ENCODE assay signal across 20 cellular contexts in genomic region chr21:46089285-46089684, GRCh38.
"Had no signal": no experiment of that assay in that cellular context is flagged by ENCODE, and none has a peak within 500 bp of the region (broad histone marks: within the 10 kb centered on the region; RNA-seq: fewer than 3 reads in every experiment).

No MANE protein-coding gene starts in this region.

- ATAC-seq: activated CD8-positive, alpha-beta T cell treated with anti-CD3 and anti-CD28 coated beads for 36 hours; left lung; mucosa of descending colon; naive thymus-derived CD4-positive, alpha-beta T cell; WTC11 had no signal

- H3K36me3 ChIP-seq: left lung, thyroid gland had no signal

- H3K4me1 Mint-ChIP-seq: WTC11 had no signal

- H3K4me1 ChIP-seq: parathyroid adenoma had no signal

- H3K27ac ChIP-seq: left lung, parathyroid adenoma, thyroid gland had no signal

- H3K27me3 Mint-ChIP-seq: activated CD8-positive, alpha-beta T cell treated with anti-CD3 and anti-CD28 coated beads for 36 hours; activated naive CD8-positive, alpha-beta T cell; naive thymus-derived CD4-positive, alpha-beta T cell had no signal

- H3K4me3 Mint-ChIP-seq: activated CD8-positive, alpha-beta T cell treated with anti-CD3 and anti-CD28 coated beads for 36 hours; activated naive CD8-positive, alpha-beta T cell; activated T-helper 1 cell treated with anti-CD3 and anti-CD28 coated beads, Interleukin-12 subunit alpha, Interleukin-12 subunit beta, Interleukin-2, Interleukin-4 antibody, amounts not matched to agents 30 ng/mL and 10 ng/mL and 1 ng/mL, durations not matched to agents 14 hours and 24 hours and 36 hours; naive thymus-derived CD4-positive, alpha-beta T cell; T-helper 2 cell treated with Interferon-gamma antibody and Interleukin-4, amounts not matched to agents 5 μg/mL and 100 μg/mL, for 36 hours; WTC11 had no signal

- DNase-seq: activated CD4-positive, alpha-beta T cell treated with anti-CD3 and anti-CD28 coated beads for 48 hours; activated CD8-positive, alpha-beta memory T cell treated with anti-CD3 and anti-CD28 coated beads, Interleukin-2, amount 50 U/mL, for 4 hours; activated CD8-positive, alpha-beta T cell treated with anti-CD3 and anti-CD28 coated beads for 36 hours; amniotic stem cell; effector CD4-positive, alpha-beta T cell; hippocampal formation; kidney; left lung; naive thymus-derived CD4-positive, alpha-beta T cell; SK-N-SH; stimulated activated CD4-positive, alpha-beta T cell treated with anti-CD3 and anti-CD28 coated beads, Interleukin-1b, Interleukin-23, amount 100 ng/mL, for 48 hours; stimulated activated CD8-positive, alpha-beta memory T cell treated with anti-CD3 and anti-CD28 coated beads, Interleukin-4, amount 100 ng/mL, for 48 hours; stimulated activated naive CD4-positive, alpha-beta T cell; thyroid gland had no signal

- H3K27ac Mint-ChIP-seq: activated CD8-positive, alpha-beta T cell treated with anti-CD3 and anti-CD28 coated beads for 36 hours; activated naive CD8-positive, alpha-beta T cell; activated T-helper 1 cell treated with anti-CD3 and anti-CD28 coated beads, Interleukin-12 subunit alpha, Interleukin-12 subunit beta, Interleukin-2, Interleukin-4 antibody, amounts not matched to agents 30 ng/mL and 10 ng/mL and 1 ng/mL, durations not matched to agents 14 hours and 24 hours and 36 hours; naive thymus-derived CD4-positive, alpha-beta T cell; T-helper 2 cell treated with Interferon-gamma antibody and Interleukin-4, amounts not matched to agents 5 μg/mL and 100 μg/mL, for 36 hours; WTC11 had no signal

- H3K4me3 ChIP-seq: left lung, mucosa of descending colon, thyroid gland had no signal

- H3K27me3 ChIP-seq: thyroid gland had no signal

- H3K9ac ChIP-seq: parathyroid adenoma, SK-N-SH had no signal
